ENCODE assay signal across 28 cellular contexts in the genomic region with DNA sequence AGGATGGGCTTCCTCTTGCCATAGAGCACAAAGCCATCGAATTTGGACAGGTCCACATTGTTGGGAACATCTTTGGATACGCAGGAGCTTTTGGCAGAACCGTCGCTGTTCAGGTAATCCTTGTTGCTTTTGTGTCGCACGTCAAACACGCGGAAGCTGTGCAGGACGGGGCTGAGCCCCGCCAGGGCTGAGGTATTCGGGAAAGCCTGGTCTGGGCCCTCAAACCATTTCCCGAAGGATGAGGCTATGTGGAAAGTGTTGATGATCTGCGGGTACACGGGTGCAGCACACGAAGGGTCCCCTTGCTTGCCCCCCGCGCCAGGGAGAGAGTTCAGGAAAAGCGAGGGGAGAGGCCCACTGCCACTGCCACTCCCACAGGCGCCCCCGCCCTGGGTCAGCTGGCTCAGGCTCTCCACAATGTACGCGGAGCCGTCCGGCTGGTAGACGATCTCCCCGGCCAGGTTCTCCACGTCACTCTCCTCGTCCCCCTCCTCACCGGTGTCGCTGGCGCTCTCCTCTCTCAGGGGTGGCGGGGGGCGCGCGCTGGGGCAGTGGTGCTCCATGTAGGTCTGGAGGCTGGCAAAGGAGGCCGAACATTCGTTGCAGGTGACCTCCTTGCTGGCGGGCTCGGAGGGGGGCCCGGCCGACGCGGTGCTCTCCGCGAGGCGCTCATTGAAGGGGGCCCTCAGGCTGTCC.
"Had no signal": no experiment of that assay in that cellular context is flagged by ENCODE, and none has a peak within 500 bp of the region (broad histone marks: within the 10 kb centered on the region; RNA-seq: fewer than 3 reads in every experiment).

No MANE protein-coding gene starts in this region.

- DNase-seq: head of caudate nucleus; hypothalamus; immature natural killer cell; kidney; left colon; left ventricle myocardium inferior; mesendoderm; midbrain; mucosa of descending colon; naive thymus-derived CD4-positive, alpha-beta T cell; nephron progenitor cell; nucleus accumbens; small intestine; spleen; stimulated activated CD4-positive, alpha-beta T cell treated with anti-CD3 and anti-CD28 coated beads, Interleukin-4, amount 100 ng/mL, for 24 hours; stimulated activated naive CD4-positive, alpha-beta T cell; stimulated activated naive CD8-positive, alpha-beta T cell treated with anti-CD3 and anti-CD28 coated beads, Interleukin-15, amount 100 ng/mL, for 72 hours; substantia nigra; transverse colon had no signal

- H3K36me3 Mint-ChIP-seq: naive thymus-derived CD4-positive, alpha-beta T cell; stimulated activated effector memory CD8-positive, alpha-beta T cell treated with anti-CD3 and anti-CD28 coated beads, Interleukin-12 subunit alpha, Interleukin-12 subunit beta, amount 100 ng/mL, for 72 hours had no signal

- ATAC-seq: left colon; mucosa of descending colon; naive thymus-derived CD4-positive, alpha-beta T cell; sciatic nerve had no signal

- H3K27ac Mint-ChIP-seq: immature natural killer cell; naive thymus-derived CD4-positive, alpha-beta T cell; progenitor cell of endocrine pancreas; stimulated activated effector memory CD8-positive, alpha-beta T cell treated with anti-CD3 and anti-CD28 coated beads, Interleukin-12 subunit alpha, Interleukin-12 subunit beta, amount 100 ng/mL, for 72 hours; stimulated activated naive CD8-positive, alpha-beta T cell treated with anti-CD3 and anti-CD28 coated beads, Interleukin-15, amount 100 ng/mL, for 72 hours had no signal

- H3K9me3 ChIP-seq: left ventricle myocardium inferior, mucosa of descending colon, right atrium auricular region, transverse colon, upper lobe of left lung, vagina had no signal

- H3K27me3 Mint-ChIP-seq: naive thymus-derived CD4-positive, alpha-beta T cell; progenitor cell of endocrine pancreas had no signal

- H3K27ac ChIP-seq: left ventricle myocardium inferior, parathyroid adenoma, right atrium auricular region, spleen, transverse colon, upper lobe of left lung, vagina had no signal

- H3K4me1 ChIP-seq: spleen, upper lobe of left lung, vagina had no signal

- H3K9me3 Mint-ChIP-seq: immature natural killer cell had no signal

- H3K27me3 ChIP-seq: right atrium auricular region, spleen, transverse colon, upper lobe of left lung, vagina had no signal

- FAIRE-seq: islet of Langerhans, kidney, small intestine had no signal

- H3K4me1 Mint-ChIP-seq: immature natural killer cell; stimulated activated effector memory CD8-positive, alpha-beta T cell treated with anti-CD3 and anti-CD28 coated beads, Interleukin-12 subunit alpha, Interleukin-12 subunit beta, amount 100 ng/mL, for 72 hours; stimulated activated naive CD8-positive, alpha-beta T cell treated with anti-CD3 and anti-CD28 coated beads, Interleukin-15, amount 100 ng/mL, for 72 hours had no signal

- H3K4me3 ChIP-seq: left ventricle myocardium inferior, lung, mucosa of descending colon, right atrium auricular region, spleen, transverse colon, upper lobe of left lung, vagina had no signal

- H3K4me3 Mint-ChIP-seq: immature natural killer cell; naive thymus-derived CD4-positive, alpha-beta T cell; nephron progenitor cell; stimulated activated effector memory CD8-positive, alpha-beta T cell treated with anti-CD3 and anti-CD28 coated beads, Interleukin-12 subunit alpha, Interleukin-12 subunit beta, amount 100 ng/mL, for 72 hours; stimulated activated naive CD8-positive, alpha-beta T cell treated with anti-CD3 and anti-CD28 coated beads, Interleukin-15, amount 100 ng/mL, for 72 hours had no signal

- H2AFZ ChIP-seq: parathyroid adenoma had no signal

- H3K9ac ChIP-seq: parathyroid adenoma had no signal
